ENCODE assay signal across 14 cellular contexts in the genomic region with DNA sequence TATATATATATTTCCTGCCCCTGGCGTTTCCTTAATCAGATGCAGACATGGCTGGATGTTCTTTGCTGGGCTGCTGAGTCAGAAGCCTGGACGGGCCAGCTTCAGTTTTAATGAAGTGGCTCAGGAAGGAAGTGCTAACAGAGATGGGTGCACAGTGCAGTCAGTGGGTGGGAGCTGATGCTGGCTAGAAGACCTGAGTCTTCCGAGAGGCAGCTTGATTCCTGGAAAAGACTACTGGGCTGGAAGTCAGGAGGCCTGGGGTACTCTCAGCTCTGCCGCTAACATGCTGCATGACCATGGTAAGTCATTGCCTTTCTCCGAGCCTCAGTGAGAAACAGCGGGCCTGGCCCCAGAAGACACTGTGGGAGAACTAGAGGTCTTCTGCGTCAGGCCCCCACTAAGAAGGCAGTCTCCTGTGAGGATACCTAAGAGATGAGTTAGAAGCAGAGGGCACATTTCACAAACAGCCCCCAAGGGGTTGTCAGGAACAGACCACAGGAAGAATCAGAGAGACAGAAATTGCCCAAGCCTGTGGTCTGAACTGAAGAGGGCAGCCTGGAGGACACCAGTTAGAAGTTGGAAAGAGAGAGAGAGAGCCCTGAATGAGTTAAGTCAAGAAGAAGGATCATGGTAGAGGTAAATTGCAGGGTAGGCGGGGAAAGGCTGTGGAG. TPM values are rescaled to one million over a fixed set of nuclear protein-coding genes. Genes with fewer than 3 reads are reported as not detected.
DNase-seq lines count a peak whose midpoint lies in the region; ATAC-seq, FAIRE-seq and TF ChIP-seq lines count a peak whose summit lies in the region.
"Had no signal": no experiment of that assay in that cellular context is flagged by ENCODE, and none has a peak within 500 bp of the region (broad histone marks: within the 10 kb centered on the region; RNA-seq: fewer than 3 reads in every experiment).

No MANE protein-coding gene starts in this region.

- intact Hi-C loops in activated CD4-positive, alpha-beta T cell treated with anti-CD3 and anti-CD28 coated beads for 36 hours (cut with DNase I, micrococcal nuclease): no loop called here
- intact Hi-C loops in HepG2 (cut with micrococcal nuclease; ENCODE audit: unreplicated experiment): no loop called here

- TF ChIP-seq EP300 in HepG2 (IDR thresholded peaks at IDR 0.05; ENCODE audit: low read depth in 2 of 2, low read length in 2 of 2) (no peak), HepG2 (CRISPR knock-in tag; IDR thresholded peaks at IDR 0.05; ENCODE audit: borderline replicate concordance) (no peak)

- H3K4me1 ChIP-seq in Loucy (ENCODE audit: insufficient read depth, low read length, poor library complexity, severe bottlenecking) (peaks cover 29% of the 10 kb centered on the region), HepG2 (ENCODE audit: insufficient read depth, low read length) (no peaks in the 10 kb centered on the region)
- H3K4me1 ChIP-seq: gastroesophageal sphincter, upper lobe of right lung had no signal

- H3K9me3 ChIP-seq in Loucy (ENCODE audit: insufficient read depth, low read depth, low read length) (no peaks in the 10 kb centered on the region), HepG2 (ENCODE audit: low read length) (no peaks in the 10 kb centered on the region)
- H3K9me3 ChIP-seq: gastroesophageal sphincter, upper lobe of right lung had no signal

- 13% methylated on average over 2 of the region's 8 CpGs for WGBS in HepG2 (ENCODE audit: low lambda C conversion rate)

- H3K4me3 ChIP-seq in Loucy (ENCODE audit: low read length, poor library complexity, severe bottlenecking) (peak overlapping the region; percentile 43), foreskin fibroblast (ENCODE audit: low read depth in 1 of 2, low read length in 2 of 2) (no peak overlapping the region), HepG2 (replicated peaks in 1 of 3; ENCODE audit: insufficient read depth in 1 of 3, low read depth in 2 of 3, low read length in 3 of 3) (no peak overlapping the region)
- H3K4me3 ChIP-seq: coronary artery, gastroesophageal sphincter, upper lobe of right lung had no signal

- peak; percentile 37 for DNase-seq in activated CD4-positive, alpha-beta T cell treated with anti-CD3 and anti-CD28 coated beads for 36 hours
- DNase-seq in activated CD4-positive, alpha-beta T cell treated with anti-CD3 and anti-CD28 coated beads, Interleukin-2, amount 50 U/mL, for 1 hour: no peak
- no peak for DNase-seq in activated naive CD4-positive, alpha-beta T cell treated with anti-CD3 and anti-CD28 coated beads, Interleukin-2, amount 10 ng/mL, durations not matched to agents 7 days and 5 days
- DNase-seq in foreskin fibroblast: peak; percentile 24 to 73
- DNase-seq in HepG2 (ENCODE audit: low spot score): no peak
- no peak for DNase-seq in HUDEP-2 (lab: John Stamatoyannopoulos, UW; ENCODE audit: unreplicated experiment in 76 of 76)
- DNase-seq: naive B cell, upper lobe of right lung had no signal

- H3K27me3 ChIP-seq in Loucy (ENCODE audit: insufficient read depth, low read length, poor library complexity, severe bottlenecking) (no peaks in the 10 kb centered on the region), HepG2 (ENCODE audit: control insufficient read depth in 1 of 2, insufficient read depth in 2 of 2, low read length in 2 of 2) (no peaks in the 10 kb centered on the region)
- H3K27me3 ChIP-seq: gastroesophageal sphincter, upper lobe of right lung had no signal

- H3K4me1 Mint-ChIP-seq in activated CD4-positive, alpha-beta T cell treated with anti-CD3 and anti-CD28 coated beads for 36 hours: peaks cover 87% of the 10 kb centered on the region
- peaks cover 97% of the 10 kb centered on the region for H3K4me1 Mint-ChIP-seq in activated naive CD4-positive, alpha-beta T cell treated with anti-CD3 and anti-CD28 coated beads, Interleukin-2, amount 10 ng/mL, durations not matched to agents 7 days and 5 days

- H2AFZ ChIP-seq in Loucy (ENCODE audit: low read length): no peak overlapping the region
- H2AFZ ChIP-seq in HepG2 (ENCODE audit: low read length): no peak overlapping the region

- FAIRE-seq in HepG2 (lab: Jason Lieb, UNC): no peak

- H4K20me1 ChIP-seq in Loucy (ENCODE audit: insufficient read depth, low read length, poor library complexity, severe bottlenecking) (no peaks in the 10 kb centered on the region), HepG2 (ENCODE audit: insufficient read depth, low read length) (no peaks in the 10 kb centered on the region)

- TF ChIP-seq POLR2A in HepG2 (IDR thresholded peaks at IDR 0.05; ENCODE audit: insufficient read depth in 1 of 2, low read depth in 2 of 2, low read length in 2 of 2): no peak

- H3K9me2 ChIP-seq in Loucy (replicated peaks; ENCODE audit: low read depth, low read length): no peaks in the 10 kb centered on the region

- peak; percentile 17 for ATAC-seq in activated CD4-positive, alpha-beta T cell treated with anti-CD3 and anti-CD28 coated beads for 36 hours
- ATAC-seq in HepG2: no peak
- ATAC-seq in GM19328 (IDR thresholded peaks at IDR 0.05; ENCODE audit: unreplicated experiment): no peak
- ATAC-seq: gastroesophageal sphincter, upper lobe of right lung had no signal

- TF ChIP-seq CTCF in Loucy (conservative IDR thresholded peaks at IDR 0.05; ENCODE audit: low read length): no peak
- TF ChIP-seq CTCF in foreskin fibroblast (IDR thresholded peaks at IDR 0.05; ENCODE audit: low read depth, low read length): no peak
- no peak for TF ChIP-seq CTCF in HepG2 (CRISPR knock-in tag; IDR thresholded peaks at IDR 0.05)

- H3K27ac Mint-ChIP-seq in activated CD4-positive, alpha-beta T cell treated with anti-CD3 and anti-CD28 coated beads for 36 hours: peak overlapping the region; percentile 88
- H3K27ac Mint-ChIP-seq in activated naive CD4-positive, alpha-beta T cell treated with anti-CD3 and anti-CD28 coated beads, Interleukin-2, amount 10 ng/mL, durations not matched to agents 7 days and 5 days: peak overlapping the region; percentile 88

- no peaks in the 10 kb centered on the region for H3K36me3 ChIP-seq in Loucy (ENCODE audit: insufficient read depth, low read length)
- no peaks in the 10 kb centered on the region for H3K36me3 ChIP-seq in HepG2 (replicated peaks in 1 of 2; ENCODE audit: control insufficient read depth in 1 of 2, insufficient read depth in 2 of 2, low read length in 2 of 2)
- H3K36me3 ChIP-seq: gastroesophageal sphincter, upper lobe of right lung had no signal

- H3K4me2 ChIP-seq in Loucy (ENCODE audit: low read depth, low read length, poor library complexity, severe bottlenecking) (peak overlapping the region; percentile 59), HepG2 (ENCODE audit: low read depth, low read length) (no peak overlapping the region)
- H3K4me2 ChIP-seq: KMS-11 had no signal

- H3K79me2 ChIP-seq in Loucy (ENCODE audit: insufficient read depth, low read length) (no peaks in the 10 kb centered on the region), HepG2 (ENCODE audit: insufficient read depth, low read length) (no peaks in the 10 kb centered on the region)

- H3K27ac ChIP-seq in HepG2 (ENCODE audit: extremely low read length, insufficient read depth, low read length): no peak overlapping the region
- H3K27ac ChIP-seq: coronary artery, gastroesophageal sphincter, KMS-11, upper lobe of right lung had no signal

- no peaks in the 10 kb centered on the region for H3K9me3 Mint-ChIP-seq in activated CD4-positive, alpha-beta T cell treated with anti-CD3 and anti-CD28 coated beads for 36 hours (ENCODE audit: low read depth)
- H3K9me3 Mint-ChIP-seq in activated naive CD4-positive, alpha-beta T cell treated with anti-CD3 and anti-CD28 coated beads, Interleukin-2, amount 10 ng/mL, durations not matched to agents 7 days and 5 days: no peaks in the 10 kb centered on the region

- no peak for TF ChIP-seq RAD21 in HepG2 (CRISPR knock-in tag; IDR thresholded peaks at IDR 0.05)

- CTCF ChIA-PET in activated CD4-positive, alpha-beta T cell treated with anti-CD3 and anti-CD28 coated beads for 36 hours (lab: Charles Lee): no interaction called here
- CTCF ChIA-PET in activated naive CD4-positive, alpha-beta T cell treated with anti-CD3 and anti-CD28 coated beads, Interleukin-2, amount 10 ng/mL, durations not matched to agents 7 days and 5 days (lab: Charles Lee): interaction anchor here (0.7 to 0.9 kb wide), 2 partner anchors 12 to 22 kb away, joined by 3 to 4 read pairs; no protein-coding TSS in a partner anchor
- CTCF ChIA-PET in HepG2 (lab: Yijun Ruan, JAX; ENCODE audit: low intra/inter-chr PET ratio, low total read pairs): no interaction called here

- peaks cover 7% of the 10 kb centered on the region for H3K36me3 Mint-ChIP-seq in activated CD4-positive, alpha-beta T cell treated with anti-CD3 and anti-CD28 coated beads for 36 hours (ENCODE audit: low read depth)
- H3K36me3 Mint-ChIP-seq in activated naive CD4-positive, alpha-beta T cell treated with anti-CD3 and anti-CD28 coated beads, Interleukin-2, amount 10 ng/mL, durations not matched to agents 7 days and 5 days: peaks cover 5% of the 10 kb centered on the region

- no TSS peak for BruUV-seq in HepG2 (replicated peaks; lab: Mats Ljungman, UMichigan)

- POLR2A ChIA-PET in activated CD4-positive, alpha-beta T cell treated with anti-CD3 and anti-CD28 coated beads for 36 hours (lab: Charles Lee): interaction anchor here (1.1 to 1.3 kb wide), 2 partner anchors 10 to 20 kb away, joined by 3 read pairs; no protein-coding TSS in a partner anchor
- POLR2A ChIA-PET in HepG2 (lab: Yijun Ruan, JAX): no interaction called here

- H3F3A ChIP-seq in Loucy (ENCODE audit: low read depth): no peaks in the 10 kb centered on the region

- H3K9ac ChIP-seq in Loucy (ENCODE audit: low read depth, low read length, poor library complexity, severe bottlenecking): no peak overlapping the region
- H3K9ac ChIP-seq in HepG2 (ENCODE audit: insufficient read depth, low read depth, low read length): no peak overlapping the region
- H3K9ac ChIP-seq: KMS-11 had no signal

- H3K27me3 Mint-ChIP-seq in activated CD4-positive, alpha-beta T cell treated with anti-CD3 and anti-CD28 coated beads for 36 hours: no peaks in the 10 kb centered on the region
- no peaks in the 10 kb centered on the region for H3K27me3 Mint-ChIP-seq in activated naive CD4-positive, alpha-beta T cell treated with anti-CD3 and anti-CD28 coated beads, Interleukin-2, amount 10 ng/mL, durations not matched to agents 7 days and 5 days
- H3K27me3 Mint-ChIP-seq: naive B cell had no signal

- peak overlapping the region; percentile 75 for H3K4me3 Mint-ChIP-seq in activated CD4-positive, alpha-beta T cell treated with anti-CD3 and anti-CD28 coated beads for 36 hours
- peak overlapping the region; percentile 75 for H3K4me3 Mint-ChIP-seq in activated naive CD4-positive, alpha-beta T cell treated with anti-CD3 and anti-CD28 coated beads, Interleukin-2, amount 10 ng/mL, durations not matched to agents 7 days and 5 days
- H3K4me3 Mint-ChIP-seq: naive B cell had no signal

- in situ Hi-C loops in HepG2 (cut with HindIII; ENCODE audit: extremely low pct_ligation_motif_present, low pct_unique_long_range_greater_than_20kb): no loop called here

RNA-seq across cellular contexts. Expression of a gene that starts 8.3 kb away (rescaled TPM):
- 100 to 1,000 TPM; 123 to 146 TPM for total RNA-seq in activated CD4-positive, alpha-beta T cell treated with anti-CD3 and anti-CD28 coated beads for 36 hours
- total RNA-seq in HepG2 (2016; rRNA removed; fragmentation: Illumina TruSeq; extraction: Trizol): not detected in 2 replicates
- total RNA-seq in HepG2 (2016; cell fraction: cytosol; rRNA removed; fragmentation: Illumina TruSeq; extraction: Trizol; ENCODE audit: low read depth): not detected in 2 replicates
- total RNA-seq in HepG2 (2016; cell fraction: insoluble cytoplasmic fraction; rRNA removed; fragmentation: Illumina TruSeq; extraction: Trizol): not detected in 2 replicates
- total RNA-seq in HepG2 (2016; cell fraction: membrane; rRNA removed; fragmentation: Illumina TruSeq; extraction: Trizol): not detected in 2 replicates
- not detected in 2 replicates for total RNA-seq in HepG2 (2016; cell fraction: nucleus; rRNA removed; fragmentation: Illumina TruSeq; extraction: Trizol)
- polyA plus RNA-seq in HepG2 (2011; rRNA removed): not detected in 2 replicates
- polyA plus RNA-seq in HepG2 (2011; cell fraction: cytosol; rRNA removed): not detected in 2 replicates
- polyA plus RNA-seq in HepG2 (2011; cell fraction: nucleus; rRNA removed): not detected in 2 replicates
- polyA plus RNA-seq in HepG2 (2012): not detected in 2 replicates
- polyA plus RNA-seq in HepG2 (2016; cell fraction: cytosol; fragmentation: Illumina TruSeq; extraction: Trizol; ENCODE audit: low read depth): not detected in 2 replicates
- polyA plus RNA-seq in HepG2 (2016; cell fraction: insoluble cytoplasmic fraction; fragmentation: Illumina TruSeq; extraction: Trizol; ENCODE audit: low read depth): not detected in 2 replicates
- polyA plus RNA-seq in HepG2 (2016; cell fraction: membrane; fragmentation: Illumina TruSeq; extraction: Trizol; ENCODE audit: low read depth): not detected in 2 replicates
- not detected in 2 replicates for polyA plus RNA-seq in HepG2 (2016; cell fraction: nucleus; fragmentation: Illumina TruSeq; extraction: Trizol; ENCODE audit: insufficient read depth, low read depth)
- not detected in 2 replicates for polyA minus RNA-seq in HepG2 (2011; rRNA and poly(A)+ RNA removed; ENCODE audit: low replicate concordance)
- polyA minus RNA-seq in HepG2 (2011; cell fraction: cytosol; rRNA and poly(A)+ RNA removed): not detected in 2 replicates
- polyA minus RNA-seq in HepG2 (2011; cell fraction: nucleus; rRNA and poly(A)+ RNA removed): not detected in 2 replicates
- total RNA-seq: skeletal muscle tissue had no signal

Comparison
In these comparisons a context has a peak if more than half of its experiments do, and no peak if none do; other contexts are left out.
1. DNase-seq: peak in activated CD4-positive, alpha-beta T cell treated with anti-CD3 and anti-CD28 coated beads for 36 hours (single experiment) and foreskin fibroblast (2 of 2); none in activated CD4-positive, alpha-beta T cell treated with anti-CD3 and anti-CD28 coated beads, Interleukin-2, amount 50 U/mL, for 1 hour (single experiment), activated naive CD4-positive, alpha-beta T cell treated with anti-CD3 and anti-CD28 coated beads, Interleukin-2, amount 10 ng/mL, durations not matched to agents 7 days and 5 days (single experiment), HepG2 (single experiment) and HUDEP-2 (0 of 76).
2. RNA of a gene that starts 8.3 kb away (total RNA-seq): 123 to 146 TPM in activated CD4-positive, alpha-beta T cell treated with anti-CD3 and anti-CD28 coated beads for 36 hours; not detected in HepG2; every median in the first group is over 100 times any median in the second.